Comparison of ENCODE assay signal across 1 cellular context in the genomic region with DNA sequence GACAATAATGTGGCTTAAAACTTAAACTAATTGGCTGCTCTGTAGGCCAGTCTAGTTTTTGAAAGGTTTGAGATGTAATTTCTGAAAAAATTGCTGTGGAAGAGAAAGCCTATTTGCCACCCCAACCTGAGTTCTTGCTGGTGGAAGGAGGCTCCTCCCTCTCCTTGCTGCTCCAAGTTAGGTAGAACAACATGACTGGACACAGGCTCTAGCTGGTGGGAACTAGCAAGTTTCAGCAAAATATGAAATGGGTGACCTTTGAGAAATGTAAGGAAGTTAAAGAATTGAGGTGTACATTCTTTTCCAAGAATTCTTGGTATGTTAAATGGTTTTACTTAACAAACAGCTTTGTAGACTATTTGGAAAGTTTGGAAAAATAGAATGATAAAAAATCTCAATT.
TF ChIP-seq lines count a peak whose summit lies in the region.

No MANE protein-coding gene starts in this region.

TF ChIP-seq in GM23338, 12 proteins besides CTCF, POLR2A, EP300 and RAD21 (continued from another document):
- TF ChIP-seq, protein P1, sequence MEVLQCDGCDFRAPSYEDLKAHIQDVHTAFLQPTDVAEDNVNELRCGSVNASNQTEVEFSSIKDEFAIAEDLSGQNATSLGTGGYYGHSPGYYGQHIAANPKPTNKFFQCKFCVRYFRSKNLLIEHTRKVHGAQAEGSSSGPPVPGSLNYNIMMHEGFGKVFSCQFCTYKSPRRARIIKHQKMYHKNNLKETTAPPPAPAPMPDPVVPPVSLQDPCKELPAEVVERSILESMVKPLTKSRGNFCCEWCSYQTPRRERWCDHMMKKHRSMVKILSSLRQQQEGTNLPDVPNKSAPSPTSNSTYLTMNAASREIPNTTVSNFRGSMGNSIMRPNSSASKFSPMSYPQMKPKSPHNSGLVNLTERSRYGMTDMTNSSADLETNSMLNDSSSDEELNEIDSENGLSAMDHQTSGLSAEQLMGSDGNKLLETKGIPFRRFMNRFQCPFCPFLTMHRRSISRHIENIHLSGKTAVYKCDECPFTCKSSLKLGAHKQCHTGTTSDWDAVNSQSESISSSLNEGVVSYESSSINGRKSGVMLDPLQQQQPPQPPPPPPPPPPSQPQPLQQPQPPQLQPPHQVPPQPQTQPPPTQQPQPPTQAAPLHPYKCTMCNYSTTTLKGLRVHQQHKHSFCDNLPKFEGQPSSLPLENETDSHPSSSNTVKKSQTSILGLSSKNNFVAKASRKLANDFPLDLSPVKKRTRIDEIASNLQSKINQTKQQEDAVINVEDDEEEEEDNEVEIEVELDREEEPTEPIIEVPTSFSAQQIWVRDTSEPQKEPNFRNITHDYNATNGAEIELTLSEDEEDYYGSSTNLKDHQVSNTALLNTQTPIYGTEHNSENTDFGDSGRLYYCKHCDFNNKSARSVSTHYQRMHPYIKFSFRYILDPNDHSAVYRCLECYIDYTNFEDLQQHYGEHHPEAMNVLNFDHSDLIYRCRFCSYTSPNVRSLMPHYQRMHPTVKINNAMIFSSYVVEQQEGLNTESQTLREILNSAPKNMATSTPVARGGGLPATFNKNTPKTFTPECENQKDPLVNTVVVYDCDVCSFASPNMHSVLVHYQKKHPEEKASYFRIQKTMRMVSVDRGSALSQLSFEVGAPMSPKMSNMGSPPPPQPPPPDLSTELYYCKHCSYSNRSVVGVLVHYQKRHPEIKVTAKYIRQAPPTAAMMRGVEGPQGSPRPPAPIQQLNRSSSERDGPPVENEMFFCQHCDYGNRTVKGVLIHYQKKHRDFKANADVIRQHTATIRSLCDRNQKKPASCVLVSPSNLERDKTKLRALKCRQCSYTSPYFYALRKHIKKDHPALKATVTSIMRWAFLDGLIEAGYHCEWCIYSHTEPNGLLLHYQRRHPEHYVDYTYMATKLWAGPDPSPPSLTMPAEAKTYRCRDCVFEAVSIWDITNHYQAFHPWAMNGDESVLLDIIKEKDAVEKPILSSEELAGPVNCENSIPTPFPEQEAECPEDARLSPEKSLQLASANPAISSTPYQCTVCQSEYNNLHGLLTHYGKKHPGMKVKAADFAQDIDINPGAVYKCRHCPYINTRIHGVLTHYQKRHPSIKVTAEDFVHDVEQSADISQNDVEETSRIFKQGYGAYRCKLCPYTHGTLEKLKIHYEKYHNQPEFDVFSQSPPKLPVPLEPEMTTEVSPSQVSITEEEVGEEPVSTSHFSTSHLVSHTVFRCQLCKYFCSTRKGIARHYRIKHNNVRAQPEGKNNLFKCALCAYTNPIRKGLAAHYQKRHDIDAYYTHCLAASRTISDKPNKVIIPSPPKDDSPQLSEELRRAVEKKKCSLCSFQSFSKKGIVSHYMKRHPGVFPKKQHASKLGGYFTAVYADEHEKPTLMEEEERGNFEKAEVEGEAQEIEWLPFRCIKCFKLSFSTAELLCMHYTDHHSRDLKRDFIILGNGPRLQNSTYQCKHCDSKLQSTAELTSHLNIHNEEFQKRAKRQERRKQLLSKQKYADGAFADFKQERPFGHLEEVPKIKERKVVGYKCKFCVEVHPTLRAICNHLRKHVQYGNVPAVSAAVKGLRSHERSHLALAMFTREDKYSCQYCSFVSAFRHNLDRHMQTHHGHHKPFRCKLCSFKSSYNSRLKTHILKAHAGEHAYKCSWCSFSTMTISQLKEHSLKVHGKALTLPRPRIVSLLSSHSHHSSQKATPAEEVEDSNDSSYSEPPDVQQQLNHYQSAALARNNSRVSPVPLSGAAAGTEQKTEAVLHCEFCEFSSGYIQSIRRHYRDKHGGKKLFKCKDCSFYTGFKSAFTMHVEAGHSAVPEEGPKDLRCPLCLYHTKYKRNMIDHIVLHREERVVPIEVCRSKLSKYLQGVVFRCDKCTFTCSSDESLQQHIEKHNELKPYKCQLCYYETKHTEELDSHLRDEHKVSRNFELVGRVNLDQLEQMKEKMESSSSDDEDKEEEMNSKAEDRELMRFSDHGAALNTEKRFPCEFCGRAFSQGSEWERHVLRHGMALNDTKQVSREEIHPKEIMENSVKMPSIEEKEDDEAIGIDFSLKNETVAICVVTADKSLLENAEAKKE (CRISPR knock-in tag; IDR thresholded peaks at IDR 0.05) = no peak
